Comparison of ENCODE assay signal across 4 cellular contexts in the genomic region with DNA sequence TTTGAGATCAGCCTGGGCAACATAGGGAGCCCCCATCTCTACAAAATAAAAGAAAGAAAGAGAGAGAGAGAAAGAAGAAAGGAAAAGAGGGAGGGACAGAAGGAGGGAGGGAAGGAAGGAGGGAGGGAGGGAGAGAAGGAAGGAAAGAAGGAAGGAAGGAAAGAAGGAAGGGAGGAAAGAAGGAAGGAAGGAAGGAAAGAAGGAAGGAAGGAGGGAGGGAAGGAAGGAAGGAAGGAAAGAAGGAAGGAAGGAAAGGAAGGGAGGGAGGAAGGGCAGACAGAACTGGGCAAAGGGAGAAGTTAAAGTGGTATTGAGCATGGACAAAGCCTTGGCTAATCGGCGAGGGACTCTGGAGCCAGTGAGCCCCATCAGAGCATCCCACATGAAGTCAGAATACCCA. TPM values are rescaled to one million over a fixed set of nuclear protein-coding genes. Genes with fewer than 3 reads are reported as not detected.
"Had no signal": no experiment of that assay in that cellular context is flagged by ENCODE, and none has a peak within 500 bp of the region (broad histone marks: within the 10 kb centered on the region; RNA-seq: fewer than 3 reads in every experiment).

No MANE protein-coding gene starts in this region.

RNA-seq across cellular contexts. Expression of a gene that starts 15.9 kb away (rescaled TPM):
- total RNA-seq: LHCN-M2, M059J, MCF 10A, NCI-H460 had no signal
